In the genomic region with DNA sequence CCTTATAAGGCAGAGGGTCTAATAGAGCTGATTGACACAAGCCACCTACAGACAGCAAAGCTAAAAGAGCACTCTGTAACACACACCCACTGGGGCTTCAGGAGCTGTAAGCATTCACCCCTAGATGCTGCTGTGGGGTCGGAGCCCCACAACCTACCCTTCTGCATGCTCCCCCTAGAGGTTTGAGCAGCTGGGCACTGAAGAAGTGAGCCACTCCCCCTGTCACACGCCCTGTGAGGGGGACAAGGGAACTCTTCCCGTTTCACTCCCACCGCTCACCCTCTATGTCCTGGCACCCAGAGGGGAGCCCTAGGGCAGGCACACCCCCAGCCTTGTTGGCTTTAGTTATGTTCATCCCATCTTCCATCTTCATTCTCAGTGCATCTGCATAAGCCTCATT, we compare ENCODE assay signal across 17 cellular contexts. TPM values are rescaled to one million over a fixed set of nuclear protein-coding genes. Genes with fewer than 3 reads are reported as not detected.
"Had no signal": no experiment of that assay in that cellular context is flagged by ENCODE, and none has a peak within 500 bp of the region (broad histone marks: within the 10 kb centered on the region; RNA-seq: fewer than 3 reads in every experiment).

No MANE protein-coding gene starts in this region.

- H3K36me3 ChIP-seq: right atrium auricular region, vagina had no signal

- H3K4me3 ChIP-seq: mucosa of descending colon, right atrium auricular region, smooth muscle cell, vagina had no signal

- H3K27me3 ChIP-seq: right atrium auricular region, vagina had no signal

- H3K27ac Mint-ChIP-seq: activated CD4-positive, alpha-beta T cell treated with anti-CD3 and anti-CD28 coated beads, Interleukin-2, amount 10 ng/mL, durations not matched to agents 7 days and 5 days; activated naive CD4-positive, alpha-beta T cell treated with anti-CD3 and anti-CD28 coated beads, Interleukin-2, amount 50 U/mL, for 24 hours; activated T-helper 17 cell treated with anti-CD3 and anti-CD28 coated beads, Interleukin-2, amount 50 U/mL, for 72 hours; dendritic cell treated with granulocyte-macrophage colony-stimulating factor and Interleukin-4, amounts not matched to agents 40 ng/mL and 50 ng/mL, for 4 days; effector memory CD8-positive, alpha-beta T cell; natural killer cell had no signal

- H3K4me2 ChIP-seq: smooth muscle cell had no signal

- H3K4me1 ChIP-seq: right atrium auricular region had no signal

- H3K27me3 Mint-ChIP-seq: activated T-helper 17 cell treated with anti-CD3 and anti-CD28 coated beads, Interleukin-2, amount 50 U/mL, for 72 hours; dendritic cell treated with granulocyte-macrophage colony-stimulating factor and Interleukin-4, amounts not matched to agents 40 ng/mL and 50 ng/mL, for 4 days had no signal

- H3K4me1 Mint-ChIP-seq: natural killer cell had no signal

- DNase-seq: activated CD4-positive, alpha-beta T cell treated with anti-CD3 and anti-CD28 coated beads, Interleukin-2, amount 10 ng/mL, durations not matched to agents 7 days and 5 days; activated CD8-positive, alpha-beta memory T cell treated with anti-CD3 and anti-CD28 coated beads for 24 hours; activated T-cell treated with anti-CD3 and anti-CD28 coated beads for 4 hours; effector memory CD8-positive, alpha-beta T cell; erythroblast; hypothalamus; islet precursor cell; mammary epithelial cell; mucosa of descending colon; natural killer cell; nucleus accumbens had no signal

- H3K27ac ChIP-seq: right atrium auricular region, vagina had no signal

- H3K4me3 Mint-ChIP-seq: activated CD4-positive, alpha-beta T cell treated with anti-CD3 and anti-CD28 coated beads, Interleukin-2, amount 10 ng/mL, durations not matched to agents 7 days and 5 days; activated naive CD4-positive, alpha-beta T cell treated with anti-CD3 and anti-CD28 coated beads, Interleukin-2, amount 50 U/mL, for 24 hours; activated T-helper 17 cell treated with anti-CD3 and anti-CD28 coated beads, Interleukin-2, amount 50 U/mL, for 72 hours; dendritic cell treated with granulocyte-macrophage colony-stimulating factor and Interleukin-4, amounts not matched to agents 40 ng/mL and 50 ng/mL, for 4 days; effector memory CD8-positive, alpha-beta T cell; natural killer cell had no signal

- H3K36me3 Mint-ChIP-seq: natural killer cell had no signal

- H3K9me3 Mint-ChIP-seq: dendritic cell treated with granulocyte-macrophage colony-stimulating factor and Interleukin-4, amounts not matched to agents 40 ng/mL and 50 ng/mL, for 4 days had no signal

RNA-seq across cellular contexts. Expression of a gene that starts 9.4 kb away (rescaled TPM):
- total RNA-seq: activated CD4-positive, alpha-beta T cell treated with anti-CD3 and anti-CD28 coated beads, Interleukin-2, amount 10 ng/mL, durations not matched to agents 7 days and 5 days; activated T-helper 17 cell treated with anti-CD3 and anti-CD28 coated beads, Interleukin-2, amount 50 U/mL, for 72 hours had no signal
